ENCODE assay signal across 8 cellular contexts in the genomic region with DNA sequence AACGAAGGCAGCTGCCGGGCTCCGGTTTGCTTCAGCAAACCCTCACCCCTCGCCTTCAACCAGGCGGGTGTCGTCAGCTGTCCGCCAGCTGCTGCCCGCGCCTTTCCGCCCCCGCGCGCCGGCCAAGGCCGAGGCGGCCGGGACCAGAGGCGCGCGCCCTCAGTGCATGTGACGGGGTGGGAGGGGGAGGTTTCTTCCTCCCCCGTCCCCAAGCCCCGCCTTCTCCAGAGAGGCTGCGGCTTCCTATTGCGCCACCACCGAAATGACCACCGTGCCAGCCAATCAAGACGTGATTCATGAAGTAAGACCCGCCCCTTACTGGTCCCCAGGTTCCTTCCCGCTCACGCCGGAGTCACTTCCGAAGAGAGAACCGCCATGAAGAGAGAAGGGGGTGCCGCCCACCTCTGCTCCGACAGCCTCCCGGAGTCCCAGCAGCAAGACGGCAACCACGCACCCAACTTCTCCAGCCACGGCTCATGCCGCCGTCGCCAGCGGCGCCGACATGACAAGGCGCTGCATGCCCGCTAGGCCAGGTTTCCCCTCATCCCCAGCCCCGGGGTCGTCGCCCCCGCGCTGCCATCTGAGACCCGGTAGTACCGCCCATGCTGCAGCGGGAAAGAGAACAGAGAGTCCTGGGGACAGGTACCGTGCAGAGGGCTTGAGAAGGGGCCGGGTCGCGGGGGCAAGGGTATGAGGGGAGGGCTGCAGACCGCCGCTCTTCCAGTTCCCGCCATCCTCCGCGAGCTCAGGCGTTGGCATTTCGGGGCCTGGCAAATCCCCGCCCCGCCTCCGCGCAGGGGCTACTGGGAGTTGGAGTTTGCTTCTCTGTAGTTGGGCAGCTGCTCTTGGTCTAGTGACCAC. TPM values are rescaled to one million over a fixed set of nuclear protein-coding genes. Genes with fewer than 3 reads are reported as not detected.
DNase-seq lines count a peak whose midpoint lies in the region; ATAC-seq and TF ChIP-seq lines count a peak whose summit lies in the region.

A gene with protein sequence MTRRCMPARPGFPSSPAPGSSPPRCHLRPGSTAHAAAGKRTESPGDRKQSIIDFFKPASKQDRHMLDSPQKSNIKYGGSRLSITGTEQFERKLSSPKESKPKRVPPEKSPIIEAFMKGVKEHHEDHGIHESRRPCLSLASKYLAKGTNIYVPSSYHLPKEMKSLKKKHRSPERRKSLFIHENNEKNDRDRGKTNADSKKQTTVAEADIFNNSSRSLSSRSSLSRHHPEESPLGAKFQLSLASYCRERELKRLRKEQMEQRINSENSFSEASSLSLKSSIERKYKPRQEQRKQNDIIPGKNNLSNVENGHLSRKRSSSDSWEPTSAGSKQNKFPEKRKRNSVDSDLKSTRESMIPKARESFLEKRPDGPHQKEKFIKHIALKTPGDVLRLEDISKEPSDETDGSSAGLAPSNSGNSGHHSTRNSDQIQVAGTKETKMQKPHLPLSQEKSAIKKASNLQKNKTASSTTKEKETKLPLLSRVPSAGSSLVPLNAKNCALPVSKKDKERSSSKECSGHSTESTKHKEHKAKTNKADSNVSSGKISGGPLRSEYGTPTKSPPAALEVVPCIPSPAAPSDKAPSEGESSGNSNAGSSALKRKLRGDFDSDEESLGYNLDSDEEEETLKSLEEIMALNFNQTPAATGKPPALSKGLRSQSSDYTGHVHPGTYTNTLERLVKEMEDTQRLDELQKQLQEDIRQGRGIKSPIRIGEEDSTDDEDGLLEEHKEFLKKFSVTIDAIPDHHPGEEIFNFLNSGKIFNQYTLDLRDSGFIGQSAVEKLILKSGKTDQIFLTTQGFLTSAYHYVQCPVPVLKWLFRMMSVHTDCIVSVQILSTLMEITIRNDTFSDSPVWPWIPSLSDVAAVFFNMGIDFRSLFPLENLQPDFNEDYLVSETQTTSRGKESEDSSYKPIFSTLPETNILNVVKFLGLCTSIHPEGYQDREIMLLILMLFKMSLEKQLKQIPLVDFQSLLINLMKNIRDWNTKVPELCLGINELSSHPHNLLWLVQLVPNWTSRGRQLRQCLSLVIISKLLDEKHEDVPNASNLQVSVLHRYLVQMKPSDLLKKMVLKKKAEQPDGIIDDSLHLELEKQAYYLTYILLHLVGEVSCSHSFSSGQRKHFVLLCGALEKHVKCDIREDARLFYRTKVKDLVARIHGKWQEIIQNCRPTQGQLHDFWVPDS (plus strand): TSS at position 355 of the 861 bp plus-strand sequence. CDS start 148 bp downstream, at position 503.

- intact Hi-C loops in left lung (cut with DNase I): no loop called here

- H3K9me3 ChIP-seq in left lung: no peaks in the 10 kb centered on the region

- no peaks in the 10 kb centered on the region for H3K27me3 ChIP-seq in left lung

- H3K36me3 ChIP-seq in left lung: peaks cover 7 to 20% of the 10 kb centered on the region in 2 donors

- DNase-seq in NCI-H774 (lab: John Stamatoyannopoulos, UW): peak; percentile 87
- peak; percentile 88 for DNase-seq in activated CD4-positive, alpha-beta T cell treated with anti-CD3 and anti-CD28 coated beads, Interleukin-2, amount 50 U/mL, for 4 hours
- DNase-seq in dermis blood vessel endothelial cell: peak; percentile 99
- peak; percentile 98 to 99 for DNase-seq in left lung
- DNase-seq in stimulated activated CD4-positive, alpha-beta T cell treated with anti-CD3 and anti-CD28 coated beads, Interleukin-2, amount 100 ng/mL, for 48 hours: peak; percentile 82 to 86

- H3K4me3 ChIP-seq in left lung: peak within 1 kb of the TSS; percentile 88 to 100

- H3K27ac ChIP-seq in C4-2B (peak within 1 kb of the TSS; percentile 80), left lung (peak within 1 kb of the TSS; percentile 94 to 95)

- no peak for TF ChIP-seq CTCF in C4-2B (conservative IDR thresholded peaks at IDR 0.05)
- no peak for TF ChIP-seq CTCF in left lung (IDR thresholded peaks at IDR 0.05)

- peaks cover 13 to 36% of the 10 kb centered on the region in 2 donors for H3K4me1 ChIP-seq in left lung

- ATAC-seq in GM19395 (IDR thresholded peaks at IDR 0.05; ENCODE audit: unreplicated experiment) (peak; percentile 96), HG03565 (IDR thresholded peaks at IDR 0.05; ENCODE audit: unreplicated experiment) (peak; percentile 82), left lung (peak; percentile 97)

RNA-seq across cellular contexts. Expression of the gene that starts here (rescaled TPM):
- total RNA-seq in dermis blood vessel endothelial cell (33.6 and 35.2 TPM in 2 replicates), left lung (10 to 100 TPM; 26.4 to 35.6 TPM)

Comparison
In these comparisons a context has a peak if more than half of its experiments do, and no peak if none do; other contexts are left out.
1. Peak in every context shown above with its lines: DNase-seq, ATAC-seq, H3K4me3 ChIP-seq and H3K27ac ChIP-seq.